15 cellular contexts compared by ENCODE assay signal in the genomic region with DNA sequence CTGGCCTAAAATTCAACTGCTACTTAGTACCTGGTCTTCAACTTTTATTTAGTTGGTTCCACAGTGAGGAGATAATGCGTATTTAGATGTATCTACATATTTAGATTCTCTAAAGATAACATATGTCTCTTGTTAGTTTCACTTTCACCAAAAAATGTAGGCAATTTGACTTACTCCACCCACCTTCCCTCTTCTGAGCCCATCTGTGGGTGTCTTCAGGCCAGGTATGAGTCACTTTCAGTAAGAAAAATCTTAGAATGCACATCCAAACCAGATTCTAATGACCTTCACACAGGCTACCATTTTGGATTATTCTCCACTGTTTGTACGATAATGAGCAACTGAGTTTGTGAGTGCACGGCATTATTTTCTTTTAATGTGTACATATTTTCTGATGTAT.
DNase-seq lines count a peak whose midpoint lies in the region; ATAC-seq and TF ChIP-seq lines count a peak whose summit lies in the region.
"Had no signal": no experiment of that assay in that cellular context is flagged by ENCODE, and none has a peak within 500 bp of the region (broad histone marks: within the 10 kb centered on the region; RNA-seq: fewer than 3 reads in every experiment).

No MANE protein-coding gene starts in this region.

- no peaks in the 10 kb centered on the region for H3K4me1 ChIP-seq in adrenal gland (replicated peaks in 1 of 2)
- H3K4me1 ChIP-seq: SJSA1, spleen had no signal

- TF ChIP-seq CTCF in adrenal gland (IDR thresholded peaks at IDR 0.05): no peak

- ATAC-seq in GM19395 (IDR thresholded peaks at IDR 0.05; ENCODE audit: unreplicated experiment) (peak; percentile 89), HG02981 (IDR thresholded peaks at IDR 0.05; ENCODE audit: unreplicated experiment) (peak; percentile 76)
- ATAC-seq: natural killer cell had no signal

- intact Hi-C loops in adrenal gland (cut with DNase I): no loop called here

- no peaks in the 10 kb centered on the region for H3K36me3 ChIP-seq in adrenal gland (replicated peaks in 1 of 2)
- H3K36me3 ChIP-seq: SJSA1, spleen had no signal

- DNase-seq in ELR (ENCODE audit: low read depth) (peak; percentile 18), OCI-M1 (lab: John Stamatoyannopoulos, UW) (peak; percentile 28), NOMO-1 treated with DMSO at 0.1 percent for 48 hours (lab: John Stamatoyannopoulos, UW; ENCODE audit: unreplicated experiment) (no peak), adrenal gland (no peak), H4 (ENCODE audit: low spot score) (no peak), NOMO-1 (lab: John Stamatoyannopoulos, UW; ENCODE audit: unreplicated experiment in 2 of 2) (no peak)
- DNase-seq: activated effector memory CD4-positive, alpha-beta T cell treated with anti-CD3 and anti-CD28 coated beads, Interleukin-2, amount 50 U/mL, for 16 hours; cerebellar nuclear complex; natural killer cell; spleen; stimulated activated CD8-positive, alpha-beta memory T cell treated with anti-CD3 and anti-CD28 coated beads, Interleukin-4, amount 100 ng/mL, for 48 hours had no signal

- no peak for TF ChIP-seq POLR2A in adrenal gland (IDR thresholded peaks at IDR 0.05)

- no peak overlapping the region for H3K27ac ChIP-seq in adrenal gland
- H3K27ac ChIP-seq: KMS-11, SJSA1, spleen had no signal

- no peaks in the 10 kb centered on the region for H3K9me3 ChIP-seq in adrenal gland (replicated peaks in 1 of 3)
- H3K9me3 ChIP-seq: SJSA1, spleen had no signal

- H3K4me3 ChIP-seq in adrenal gland: no peak overlapping the region
- H3K4me3 ChIP-seq: SJSA1, spleen had no signal

- WGBS in adrenal gland, 4 donors: 83 to 89% (median 86%) methylated on average over 3 of the region's 3 CpGs

- H3K27me3 ChIP-seq in adrenal gland: no peaks in the 10 kb centered on the region
- H3K27me3 ChIP-seq: SJSA1, spleen had no signal

Comparison
In these comparisons a context has a peak if more than half of its experiments do, and no peak if none do; other contexts are left out.
1. DNase-seq: peak in ELR (single experiment) and OCI-M1 (single experiment); none in NOMO-1 treated with DMSO at 0.1 percent for 48 hours (single experiment), adrenal gland (0 of 7), H4 (single experiment) and NOMO-1 (0 of 2).